In the genomic region with DNA sequence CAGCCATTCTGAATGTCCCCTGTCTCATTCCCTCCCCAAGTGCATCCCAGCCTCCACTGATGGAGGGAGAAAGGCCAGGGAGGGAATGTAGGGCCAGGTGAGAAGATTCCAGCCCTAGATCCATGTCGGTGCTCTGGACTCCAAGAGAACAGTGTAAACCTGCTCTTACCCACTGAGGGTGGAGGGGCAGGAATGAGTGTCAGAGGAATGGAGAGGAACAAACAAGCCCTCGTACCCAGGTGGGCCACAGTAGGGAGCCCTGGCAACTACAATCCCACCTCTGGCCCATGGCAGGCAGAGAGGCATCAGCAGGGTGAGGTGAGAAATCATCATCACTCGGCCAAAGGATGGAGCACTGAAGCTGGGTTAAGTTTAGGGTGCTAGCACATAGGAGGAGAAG, we compare ENCODE assay signal across 13 cellular contexts. TPM values are rescaled to one million over a fixed set of nuclear protein-coding genes. Genes with fewer than 3 reads are reported as not detected.
DNase-seq lines count a peak whose midpoint lies in the region; ATAC-seq and TF ChIP-seq lines count a peak whose summit lies in the region.
"Had no signal": no experiment of that assay in that cellular context is flagged by ENCODE, and none has a peak within 500 bp of the region (broad histone marks: within the 10 kb centered on the region; RNA-seq: fewer than 3 reads in every experiment).

No MANE protein-coding gene starts in this region.

- H3K9me3 ChIP-seq in gastrocnemius medialis, result no peaks in the 10 kb centered on the region
- H3K9me3 ChIP-seq: right atrium auricular region had no signal

- H3F3A ChIP-seq in GM23338 (replicated peaks; ENCODE audit: low read depth), result peaks cover 8% of the 10 kb centered on the region; the same call in 1 of the 2 replicates

- no peak for TF ChIP-seq POLR2A in gastrocnemius medialis (IDR thresholded peaks at IDR 0.05)

- ATAC-seq in GM23338, result peak; percentile 60
- ATAC-seq in WTC11, result peak; percentile 22; the same call in 1 of the 2 replicates
- ATAC-seq in gastrocnemius medialis, result no peak

- in situ Hi-C loops in gastrocnemius medialis (cut with MboI; ENCODE audit: low sequenced_read_pairs in 4 of 4), result loop anchor here (5.0 kb wide), 1 partner anchor 84 kb away; the partner anchor contains the start of gene DDX27 (in 4 of the 4)

- no peaks in the 10 kb centered on the region for H3K9me3 Mint-ChIP-seq in GM23338
- no peaks in the 10 kb centered on the region for H3K9me3 Mint-ChIP-seq in WTC11
- no peaks in the 10 kb centered on the region for H3K9me3 Mint-ChIP-seq in immature natural killer cell
- H3K9me3 Mint-ChIP-seq in progenitor cell of endocrine pancreas (ENCODE audit: low read depth), result no peaks in the 10 kb centered on the region
- H3K9me3 Mint-ChIP-seq: stimulated activated naive CD8-positive, alpha-beta T cell treated with anti-CD3 and anti-CD28 coated beads, Interleukin-15, Interleukin-2, amounts not matched to agents 100 ng/mL and 50 ng/mL, for 24 hours had no signal

- H3K27ac Mint-ChIP-seq in GM23338, result no peak overlapping the region
- peak overlapping the region; percentile 81 for H3K27ac Mint-ChIP-seq in WTC11
- H3K27ac Mint-ChIP-seq in immature natural killer cell, result peak overlapping the region in 5 of 6 donors; percentile 18 to 62 (median 49)
- peak overlapping the region; percentile 33 for H3K27ac Mint-ChIP-seq in progenitor cell of endocrine pancreas
- H3K27ac Mint-ChIP-seq: stimulated activated naive CD8-positive, alpha-beta T cell treated with anti-CD3 and anti-CD28 coated beads, Interleukin-15, Interleukin-2, amounts not matched to agents 100 ng/mL and 50 ng/mL, for 24 hours had no signal

- H3K4me1 Mint-ChIP-seq in GM23338 (peaks cover 11% of the 10 kb centered on the region; the same call in 2 of the 3 replicates), WTC11 (peaks cover 5% of the 10 kb centered on the region), immature natural killer cell (peaks cover 5 to 26% of the 10 kb centered on the region in 2 donors), progenitor cell of endocrine pancreas (ENCODE audit: low read depth) (peaks cover 5% of the 10 kb centered on the region)

- H3K4me2 ChIP-seq in GM23338, result no peak overlapping the region

- TF ChIP-seq CTCF in GM23338 (conservative IDR thresholded peaks at IDR 0.05; ENCODE audit: low read depth in 2 of 2), result no peak
- TF ChIP-seq CTCF in WTC11 (IDR thresholded peaks at IDR 0.05), result no peak
- TF ChIP-seq CTCF in progenitor cell of endocrine pancreas (IDR thresholded peaks at IDR 0.05; ENCODE audit: unreplicated experiment), result no peak
- TF ChIP-seq CTCF in gastrocnemius medialis (IDR thresholded peaks at IDR 0.05 in 4 of 5, conservative IDR thresholded peaks at IDR 0.05 in 1 of 5), result no peak

- POLR2A ChIA-PET in WTC11 (lab: Charles Lee), result interaction anchor here (0.6 kb wide), 1 partner anchor 85 kb away, joined by 3 read pairs; the partner anchor contains the start of gene DDX27

- peaks cover 17% of the 10 kb centered on the region for H4K20me1 ChIP-seq in GM23338 (replicated peaks; ENCODE audit: insufficient read depth)

- DNase-seq in GM23338 (ENCODE audit: low spot score), result peak; percentile 7
- DNase-seq in WTC11 (ENCODE audit: low spot score), result no peak
- DNase-seq in immature natural killer cell, result no peak
- DNase-seq in progenitor cell of endocrine pancreas (ENCODE audit: low spot score, unreplicated experiment), result no peak
- no peak for DNase-seq in 8988T
- DNase-seq in gastrocnemius medialis, result no peak
- no peak for DNase-seq in cardiac septum (ENCODE audit: low spot score)
- no peak for DNase-seq in NCI-H1105 (lab: John Stamatoyannopoulos, UW)
- DNase-seq: NCI-H524 treated with DMSO at 0.1 percent for 48 hours, SHP77 treated with DMSO at 0.1 percent for 48 hours, WERI-Rb-1 had no signal

- H3K9me2 ChIP-seq in GM23338 (ENCODE audit: insufficient read depth), result no peaks in the 10 kb centered on the region

- H3K4me3 ChIP-seq in GM23338, result no peak overlapping the region
- no peak overlapping the region for H3K4me3 ChIP-seq in gastrocnemius medialis
- H3K4me3 ChIP-seq: right atrium auricular region had no signal

- H3K27me3 ChIP-seq in GM23338 (ENCODE audit: insufficient read depth) (no peaks in the 10 kb centered on the region), gastrocnemius medialis (no peaks in the 10 kb centered on the region)
- H3K27me3 ChIP-seq: right atrium auricular region had no signal

- CTCF ChIA-PET in WTC11 (lab: Charles Lee), result interaction anchor here (0.6 to 2.7 kb wide), 12 partner anchors 28 to 187 kb away, joined by 3 to 50 read pairs (median 6); partner anchors contain the start of gene DDX27

- H3K36me3 ChIP-seq in GM23338 (ENCODE audit: insufficient read depth) (peaks cover 23% of the 10 kb centered on the region; the same call in 1 of the 2 replicates), gastrocnemius medialis (peaks cover 0 to 19% of the 10 kb centered on the region in 2 donors)

- H3K27me3 Mint-ChIP-seq in GM23338 (ENCODE audit: insufficient read depth, low read depth, poor library complexity) (no peaks in the 10 kb centered on the region), WTC11 (ENCODE audit: low read depth) (no peaks in the 10 kb centered on the region), immature natural killer cell (ENCODE audit: low read depth in 3 of 3) (no peaks in the 10 kb centered on the region), progenitor cell of endocrine pancreas (no peaks in the 10 kb centered on the region)
- H3K27me3 Mint-ChIP-seq: stimulated activated naive CD8-positive, alpha-beta T cell treated with anti-CD3 and anti-CD28 coated beads, Interleukin-15, Interleukin-2, amounts not matched to agents 100 ng/mL and 50 ng/mL, for 24 hours had no signal

- no peak overlapping the region for H2AFZ ChIP-seq in GM23338

- peaks cover 3% of the 10 kb centered on the region; the same call in 1 of the 2 replicates for H3K4me1 ChIP-seq in GM23338 (ENCODE audit: insufficient read depth)
- H3K4me1 ChIP-seq in gastrocnemius medialis, result no peaks in the 10 kb centered on the region
- H3K4me1 ChIP-seq: right atrium auricular region had no signal

- peak overlapping the region; percentile 76 for H3K27ac ChIP-seq in GM23338 (ENCODE audit: low read depth)
- peak overlapping the region in 1 of 4 donors; percentile 42 for H3K27ac ChIP-seq in gastrocnemius medialis
- H3K27ac ChIP-seq: right atrium auricular region, WERI-Rb-1 had no signal

- H3K79me2 ChIP-seq in GM23338 (replicated peaks; ENCODE audit: insufficient read depth), result peaks cover 30% of the 10 kb centered on the region

- intact Hi-C loops in gastrocnemius medialis (cut with DNase I; ENCODE audit: low total_unique reads), result loop anchor here (1.0 to 5.0 kb wide), 2 partner anchors 84 to 86 kb away; partner anchors contain the start of gene CSE1L
- intact Hi-C loops in cardiac septum (cut with DNase I), result loop anchor here (2.0 to 10.0 kb wide), 2 partner anchors 51 to 83 kb away; partner anchors contain the start of gene STAU1

- H3K36me3 Mint-ChIP-seq in GM23338 (ENCODE audit: low read depth), result peaks cover 45% of the 10 kb centered on the region
- peaks cover 30% of the 10 kb centered on the region for H3K36me3 Mint-ChIP-seq in WTC11
- peaks cover 5 to 22% (median 16%) of the 10 kb centered on the region in 3 donors for H3K36me3 Mint-ChIP-seq in immature natural killer cell
- H3K36me3 Mint-ChIP-seq in progenitor cell of endocrine pancreas (ENCODE audit: insufficient read depth), result peaks cover 23% of the 10 kb centered on the region

- H3K4me3 Mint-ChIP-seq in GM23338 (no peak overlapping the region), WTC11 (no peak overlapping the region), immature natural killer cell (no peak overlapping the region), progenitor cell of endocrine pancreas (ENCODE audit: low read depth) (no peak overlapping the region)
- H3K4me3 Mint-ChIP-seq: stimulated activated naive CD8-positive, alpha-beta T cell treated with anti-CD3 and anti-CD28 coated beads, Interleukin-15, Interleukin-2, amounts not matched to agents 100 ng/mL and 50 ng/mL, for 24 hours had no signal

TF ChIP-seq in GM23338, 12 proteins besides CTCF, POLR2A, EP300 and RAD21:
- TF ChIP-seq EZH2 (IDR thresholded peaks at IDR 0.05; ENCODE audit: low read depth, unreplicated experiment) (no peak), NANOG (IDR thresholded peaks at IDR 0.05; ENCODE audit: borderline replicate concordance) (no peak), JUNB (IDR thresholded peaks at IDR 0.05; ENCODE audit: unreplicated experiment) (no peak), CREB1 (CRISPR knock-in tag; IDR thresholded peaks at IDR 0.05; ENCODE audit: low read depth) (no peak), ETS1 (IDR thresholded peaks at IDR 0.05) (no peak)

RNA-seq across cellular contexts. Expression of gene STAU1, which starts 54.6 kb away (rescaled TPM):
- 102 and 111 TPM in 2 replicates for total RNA-seq in GM23338 (2014; rRNA removed; shearing (Covaris generic))
- polyA plus RNA-seq in GM23338 (2016; fragmentation: Nextera tagmentation; extraction: Ambion mirVana) (102 and 104 TPM in 2 replicates), immature natural killer cell (10 to 100 TPM; 18.0 to 43.3 (median 18.2) TPM)
- total RNA-seq in WTC11 (2021) (83.6 to 92.6 TPM (median 87.3 TPM) in 3 replicates), progenitor cell of endocrine pancreas (86.5 and 93.9 TPM in 2 replicates), gastrocnemius medialis (10 to 100 TPM; 39.1 to 61.4 (median 54.4) TPM), cardiac septum (80.8 TPM)

Comparison
In these comparisons a context has a peak if more than half of its experiments do, and no peak if none do; other contexts are left out.
1. ATAC-seq: peak in GM23338 (single experiment) and WTC11 (single experiment); none in gastrocnemius medialis (0 of 2).